ENCODE assay signal across 15 cellular contexts in the genomic region with DNA sequence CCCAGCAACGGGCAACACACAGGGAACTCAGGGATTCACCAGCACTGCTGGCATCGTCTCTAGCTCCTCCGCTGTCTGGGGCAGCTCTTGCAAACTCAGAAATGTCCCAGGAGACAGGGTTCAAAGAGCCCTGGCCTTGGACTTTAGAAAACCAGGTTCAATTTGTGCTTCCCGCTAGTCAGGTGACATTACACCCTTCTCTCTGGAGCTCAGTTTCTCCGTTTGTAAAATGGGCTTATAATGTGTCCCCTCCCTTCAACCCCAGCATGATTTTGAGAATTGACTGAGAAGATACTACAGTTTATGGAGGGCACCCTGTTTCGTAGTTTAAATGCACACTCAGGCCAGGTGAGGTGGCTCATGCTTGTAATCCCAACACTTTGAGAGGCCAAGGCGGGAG. TPM values are rescaled to one million over a fixed set of nuclear protein-coding genes. Genes with fewer than 3 reads are reported as not detected.
"Had no signal": no experiment of that assay in that cellular context is flagged by ENCODE, and none has a peak within 500 bp of the region (broad histone marks: within the 10 kb centered on the region; RNA-seq: fewer than 3 reads in every experiment).

No MANE protein-coding gene starts in this region.

- H3K4me3 ChIP-seq: lower lobe of right lung, ovary, uterus had no signal

- H3K27me3 ChIP-seq: ovary, uterus had no signal

- H3K9me3 ChIP-seq: lower lobe of right lung, ovary, uterus had no signal

- H3K27ac Mint-ChIP-seq: activated naive CD4-positive, alpha-beta T cell treated with anti-CD3 and anti-CD28 coated beads for 36 hours; T-helper 17 cell; WTC11 had no signal

- H3K36me3 Mint-ChIP-seq: WTC11 had no signal

- H3K27ac ChIP-seq: lower lobe of right lung, ovary, uterus had no signal

- H3K4me3 Mint-ChIP-seq: activated naive CD4-positive, alpha-beta T cell treated with anti-CD3 and anti-CD28 coated beads for 36 hours; T-helper 17 cell; WTC11 had no signal

- H3K9me3 Mint-ChIP-seq: activated naive CD4-positive, alpha-beta T cell treated with anti-CD3 and anti-CD28 coated beads for 36 hours; naive thymus-derived CD4-positive, alpha-beta T cell; WTC11 had no signal

- H3K27me3 Mint-ChIP-seq: T-helper 17 cell had no signal

- DNase-seq: activated CD4-positive, alpha-beta T cell treated with anti-CD3 and anti-CD28 coated beads, Interleukin-2, amount 50 U/mL, for 1 hour; activated CD8-positive, alpha-beta memory T cell treated with anti-CD3 and anti-CD28 coated beads, Interleukin-2, amount 50 U/mL, for 4 hours; activated naive CD4-positive, alpha-beta T cell treated with anti-CD3 and anti-CD28 coated beads for 36 hours; central memory CD4-positive, alpha-beta T cell; cortex of kidney; hippocampal formation; left cardiac atrium; lower lobe of right lung; naive thymus-derived CD4-positive, alpha-beta T cell; T-helper 17 cell; uterus had no signal

- H3K36me3 ChIP-seq: lower lobe of right lung, ovary, uterus had no signal

- ATAC-seq: left cardiac atrium; lower lobe of right lung; naive thymus-derived CD4-positive, alpha-beta T cell; T-helper 17 cell; WTC11 had no signal

- H3K4me1 ChIP-seq: uterus had no signal

RNA-seq across cellular contexts. Expression of a gene that starts 26.2 kb away (rescaled TPM):
- total RNA-seq: activated naive CD4-positive, alpha-beta T cell treated with anti-CD3 and anti-CD28 coated beads for 36 hours; naive thymus-derived CD4-positive, alpha-beta T cell; skeletal muscle tissue; T-helper 17 cell had no signal
- polyA plus RNA-seq: naive thymus-derived CD4-positive, alpha-beta T cell had no signal

RNA-seq across cellular contexts. Expression of a gene that starts 37.6 kb away (rescaled TPM):
- total RNA-seq: activated naive CD4-positive, alpha-beta T cell treated with anti-CD3 and anti-CD28 coated beads for 36 hours; lower lobe of right lung; naive thymus-derived CD4-positive, alpha-beta T cell; renal cortical epithelial cell; T-helper 17 cell; uterus had no signal
- polyA plus RNA-seq: naive thymus-derived CD4-positive, alpha-beta T cell had no signal
